In the genomic region with DNA sequence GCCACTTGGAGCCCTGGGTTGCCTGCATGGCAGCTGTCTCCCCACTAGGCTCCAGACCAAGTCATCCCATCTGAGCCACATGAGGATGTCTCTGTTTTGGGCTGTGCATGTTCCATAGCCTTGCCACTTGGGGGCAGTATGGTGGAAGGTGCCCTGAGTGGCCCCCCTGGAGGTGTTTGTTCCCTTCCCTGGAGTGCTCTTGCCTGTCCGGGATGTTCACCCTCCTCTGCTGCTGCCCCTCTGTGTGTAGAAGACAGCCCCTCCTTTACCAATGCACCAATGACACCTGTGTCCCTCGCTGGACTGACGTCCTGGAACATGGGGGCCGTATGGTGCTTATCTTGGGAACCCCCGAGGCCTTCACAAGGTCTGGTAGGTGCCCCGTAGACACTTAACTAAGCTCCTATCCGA, we compare ENCODE assay signal across 10 cellular contexts.
DNase-seq lines count a peak whose midpoint lies in the region; ATAC-seq, FAIRE-seq and TF ChIP-seq lines count a peak whose summit lies in the region.
"Had no signal": no experiment of that assay in that cellular context is flagged by ENCODE, and none has a peak within 500 bp of the region (broad histone marks: within the 10 kb centered on the region; RNA-seq: fewer than 3 reads in every experiment).

No MANE protein-coding gene starts in this region.

- no peaks in the 10 kb centered on the region for H3K23me2 ChIP-seq in H1 (ENCODE audit: low read depth, low read length)

- TF ChIP-seq CTCF in natural killer cell (IDR thresholded peaks at IDR 0.05) (no peak), IMR-90 (conservative IDR thresholded peaks at IDR 0.05; ENCODE audit: low read depth, low read length) (0 out of 2 replicates have a peak, but pooled peaks have one; percentile 12), H1 (IDR thresholded peaks at IDR 0.05; ENCODE audit: control extremely low read depth in 1 of 3, insufficient read depth in 1 of 3, low read depth in 1 of 3, low read length in 3 of 3) (peak; percentile 86 to 96 (median 87))

- H3K23ac ChIP-seq in IMR-90 (ENCODE audit: low read depth, low read length) (no peak overlapping the region), H1 (ENCODE audit: insufficient read length) (no peak overlapping the region)

- H3K36me3 Mint-ChIP-seq in natural killer cell treated with Interleukin-12 subunit alpha and Interleukin-12 subunit beta and Interleukin-15 and Interleukin-18, amount 100 ng/mL, for 72 hours, result no peaks in the 10 kb centered on the region
- H3K36me3 Mint-ChIP-seq in natural killer cell, result no peaks in the 10 kb centered on the region

- no peaks in the 10 kb centered on the region for H3K9me3 ChIP-seq in IMR-90 (ENCODE audit: control insufficient read depth, insufficient read depth, low read length)
- no peaks in the 10 kb centered on the region for H3K9me3 ChIP-seq in H1 (ENCODE audit: insufficient read depth in 2 of 2, low read depth in 1 of 2, low read length in 1 of 2)
- H3K9me3 ChIP-seq: sigmoid colon had no signal

- POLR2A ChIA-PET in IMR-90 (lab: Charles Lee; ENCODE audit: unreplicated experiment) (no interaction called here), H1 (lab: Charles Lee; ENCODE audit: partially characterized antibody) (interaction anchor here (0.9 to 1.0 kb wide), 2 partner anchors 8 to 13 kb away, joined by 3 to 5 read pairs; no protein-coding TSS in a partner anchor)

- no peaks in the 10 kb centered on the region for H3K9me1 ChIP-seq in IMR-90 (ENCODE audit: insufficient read depth, low read length)

- H2BK20ac ChIP-seq in IMR-90 (ENCODE audit: low read depth, low read length) (no peak overlapping the region), H1 (ENCODE audit: low read length) (no peak overlapping the region)

- H3K9ac ChIP-seq in IMR-90 (ENCODE audit: low read depth, low read length) (no peak overlapping the region), H1 (replicated peaks in 1 of 4; ENCODE audit: extremely low read depth in 1 of 4, low read depth in 3 of 4, low read length in 3 of 4) (no peak overlapping the region)

- H2BK120ac ChIP-seq in IMR-90 (ENCODE audit: low read depth, low read length) (no peak overlapping the region), H1 (replicated peaks; ENCODE audit: low read depth, low read length) (no peak overlapping the region)

- peak; percentile 82 for FAIRE-seq in H1 (lab: Jason Lieb, UNC)

- no peak overlapping the region for H2BK5ac ChIP-seq in IMR-90 (ENCODE audit: low read depth, low read length, poor library complexity, severe bottlenecking)
- H2BK5ac ChIP-seq in H1 (ENCODE audit: low read depth, low read length), result no peak overlapping the region

- no peak overlapping the region for H3K4me2 ChIP-seq in IMR-90 (ENCODE audit: low read depth, low read length)
- H3K4me2 ChIP-seq in H1 (ENCODE audit: insufficient read depth in 1 of 2, low read depth in 2 of 2, low read length in 2 of 2), result no peak overlapping the region

- H3K36me3 ChIP-seq in IMR-90 (ENCODE audit: control insufficient read depth, insufficient read depth, low read length) (peaks cover 5% of the 10 kb centered on the region; the same call in 1 of the 2 replicates), H1 (ENCODE audit: control insufficient read depth in 2 of 4, insufficient read depth in 4 of 4, low read length in 3 of 4) (peaks cover 0 to 8% (median 1%) of the 10 kb centered on the region in 4 experiments; a peak in 4 of 8 replicates)

- no peak overlapping the region for H3K27ac Mint-ChIP-seq in natural killer cell treated with Interleukin-12 subunit alpha and Interleukin-12 subunit beta and Interleukin-15 and Interleukin-18, amount 100 ng/mL, for 72 hours
- H3K27ac Mint-ChIP-seq in natural killer cell, result no peak overlapping the region

- no peak overlapping the region for H3K18ac ChIP-seq in IMR-90 (ENCODE audit: low read depth, low read length)
- no peak overlapping the region for H3K18ac ChIP-seq in H1 (ENCODE audit: extremely low read depth, low read length)

- H3K14ac ChIP-seq in IMR-90 (replicated peaks; ENCODE audit: low read depth, low read length), result no peak overlapping the region
- no peak overlapping the region for H3K14ac ChIP-seq in H1 (ENCODE audit: insufficient read length)

- TF ChIP-seq RAD21 in IMR-90 (IDR thresholded peaks at IDR 0.05; ENCODE audit: low read length) (no peak), H1 (IDR thresholded peaks at IDR 0.05 in 1 of 2, conservative IDR thresholded peaks at IDR 0.05 in 1 of 2; ENCODE audit: low read depth in 2 of 2, low read length in 2 of 2) (peak; percentile 47 to 56; a peak in 2 of 4 replicates)

- H3K79me1 ChIP-seq in IMR-90 (ENCODE audit: low read depth in 1 of 2, low read length in 2 of 2), result no peaks in the 10 kb centered on the region
- H3K79me1 ChIP-seq in H1 (ENCODE audit: low read depth, low read length), result no peaks in the 10 kb centered on the region

- H2AK5ac ChIP-seq in IMR-90 (ENCODE audit: low read depth, low read length), result no peak overlapping the region
- no peak overlapping the region for H2AK5ac ChIP-seq in H1 (ENCODE audit: low read depth, low read length)

- H3K4me1 ChIP-seq in IMR-90 (ENCODE audit: control insufficient read depth, insufficient read depth, low read length) (no peaks in the 10 kb centered on the region), H1 (replicated peaks in 1 of 4; ENCODE audit: control insufficient read depth in 3 of 4, insufficient read depth in 4 of 4, low read length in 3 of 4) (peaks cover 0 to 2% (median 0%) of the 10 kb centered on the region in 4 experiments; a peak in 1 of 7 replicates)
- H3K4me1 ChIP-seq: sigmoid colon had no signal

- no peak overlapping the region for H2AFZ ChIP-seq in IMR-90 (replicated peaks; ENCODE audit: low read length, poor library complexity)
- no peak overlapping the region for H2AFZ ChIP-seq in H1 (ENCODE audit: low read length)

- in situ Hi-C loops in IMR-90 (cut with MboI; ENCODE audit: low sequenced_read_pairs), result no loop called here

- peaks cover 0 to 9% of the 10 kb centered on the region in 2 donors for H3K4me1 Mint-ChIP-seq in natural killer cell treated with Interleukin-12 subunit alpha and Interleukin-12 subunit beta and Interleukin-15 and Interleukin-18, amount 100 ng/mL, for 72 hours (ENCODE audit: low read depth in 2 of 2)
- peaks cover 10 to 11% of the 10 kb centered on the region in 2 donors for H3K4me1 Mint-ChIP-seq in natural killer cell

- TF ChIP-seq POLR2A in IMR-90 (IDR thresholded peaks at IDR 0.05; ENCODE audit: low read depth, low read length) (no peak), H1 (IDR thresholded peaks at IDR 0.05; ENCODE audit: control extremely low read depth in 1 of 2, low read depth in 2 of 2, low read length in 2 of 2) (no peak)

- no peak for TF ChIP-seq EP300 in H1 (IDR thresholded peaks at IDR 0.05; ENCODE audit: borderline replicate concordance in 1 of 2, low read depth in 2 of 2, low read length in 2 of 2)

- BruUV-seq in IMR-90 (replicated peaks; lab: Mats Ljungman, UMichigan), result no TSS peak

- intact Hi-C loops in natural killer cell (cut with micrococcal nuclease), result no loop called here
- intact Hi-C loops in IMR-90 (cut with micrococcal nuclease), result no loop called here

- dilution Hi-C loops in IMR-90 (cut with HindIII; ENCODE audit: low sequenced_read_pairs, unreplicated experiment), result no loop called here

- H3K27me3 ChIP-seq in IMR-90 (ENCODE audit: control insufficient read depth, insufficient read depth, low read length) (no peaks in the 10 kb centered on the region), H1 (replicated peaks in 1 of 4; ENCODE audit: control insufficient read depth in 3 of 4, extremely low read depth in 1 of 4, insufficient read depth in 3 of 4, low read length in 3 of 4) (no peaks in the 10 kb centered on the region)
- H3K27me3 ChIP-seq: sigmoid colon had no signal

- peak; percentile 43 to 45 for ATAC-seq in natural killer cell treated with Interleukin-12 subunit alpha and Interleukin-12 subunit beta and Interleukin-15 and Interleukin-18, amount 100 ng/mL, for 72 hours
- ATAC-seq in natural killer cell, result no peak
- peak; percentile 56; the same call in 1 of the 2 replicates for ATAC-seq in IMR-90 (ENCODE audit: low read depth)
- no peak for ATAC-seq in GM21447 (IDR thresholded peaks at IDR 0.05; ENCODE audit: unreplicated experiment)

- no peaks in the 10 kb centered on the region for H3K79me2 ChIP-seq in H1 (ENCODE audit: control insufficient read depth in 1 of 2, insufficient read depth in 2 of 2, low read length in 2 of 2)

- no peak overlapping the region for H3K4ac ChIP-seq in IMR-90 (ENCODE audit: low read depth, low read length)
- H3K4ac ChIP-seq in H1 (replicated peaks; ENCODE audit: insufficient read length, low read depth, low read length), result no peak overlapping the region

- H2BK15ac ChIP-seq in IMR-90 (ENCODE audit: low read depth, low read length) (no peak overlapping the region), H1 (ENCODE audit: low read length) (no peak overlapping the region)

- no peaks in the 10 kb centered on the region for H4K20me1 ChIP-seq in IMR-90 (ENCODE audit: insufficient read depth, low read length)
- no peaks in the 10 kb centered on the region for H4K20me1 ChIP-seq in H1 (replicated peaks in 1 of 2; ENCODE audit: control insufficient read depth in 1 of 2, insufficient read depth in 2 of 2, low read length in 2 of 2)

- CTCF ChIA-PET in IMR-90 (lab: Yijun Ruan, JAX), result no interaction called here
- CTCF ChIA-PET in H1 (lab: Charles Lee; ENCODE audit: partially characterized antibody), result interaction anchor here (0.8 to 2.9 kb wide), 15 partner anchors 9 to 320 kb away, joined by 3 to 22 read pairs (median 5); no protein-coding TSS in a partner anchor

- H4K5ac ChIP-seq in IMR-90 (ENCODE audit: low read depth, low read length), result no peak overlapping the region
- no peak overlapping the region for H4K5ac ChIP-seq in H1 (ENCODE audit: insufficient read length, low read depth, low read length)

- H2AK9ac ChIP-seq in IMR-90 (replicated peaks; ENCODE audit: low read depth, low read length, poor library complexity), result no peak overlapping the region

- no peak overlapping the region for H2BK12ac ChIP-seq in H1 (ENCODE audit: low read depth, low read length)

- H3K56ac ChIP-seq in IMR-90 (ENCODE audit: extremely low read depth, insufficient read depth, low read length) (no peak overlapping the region), H1 (replicated peaks; ENCODE audit: insufficient read length, low read depth, low read length) (no peak overlapping the region)

- no peaks in the 10 kb centered on the region for H3K27me3 Mint-ChIP-seq in natural killer cell treated with Interleukin-12 subunit alpha and Interleukin-12 subunit beta and Interleukin-15 and Interleukin-18, amount 100 ng/mL, for 72 hours
- H3K27me3 Mint-ChIP-seq in natural killer cell (ENCODE audit: low read depth in 2 of 2), result no peaks in the 10 kb centered on the region

- whole genome bisulfite sequencing in IMR-90 (ENCODE audit: extremely low coverage in 2 of 2, insufficient read length in 1 of 2), 2 experiments, result no CpG with 5 or more reads among the region's 7 CpGs
- 84% methylated on average over 7 of the region's 7 CpGs; no CpG with 5 or more reads in 1 of the 2 experiments for WGBS in H1 (ENCODE audit: extremely low coverage in 1 of 2, insufficient coverage in 1 of 2, insufficient read length in 1 of 2, insufficient replicate concordance in 2 of 2, low coverage in 1 of 2, low lambda C conversion rate in 2 of 2, missing lambda C conversion rate in 1 of 2), 2 experiments

- H4K8ac ChIP-seq in IMR-90 (ENCODE audit: low read depth in 2 of 2, low read length in 2 of 2), result no peak overlapping the region
- no peak overlapping the region; the same call in 1 of the 2 replicates for H4K8ac ChIP-seq in H1 (ENCODE audit: extremely low read depth, insufficient read depth, low read length)

- H4K91ac ChIP-seq in IMR-90 (ENCODE audit: insufficient read depth, low read depth, low read length) (no peak overlapping the region), H1 (replicated peaks; ENCODE audit: insufficient read length, low read length) (no peak overlapping the region)

- H3K4me3 ChIP-seq in IMR-90 (ENCODE audit: insufficient read depth, low read depth, low read length) (no peak overlapping the region), H1 (ENCODE audit: extremely low read depth in 1 of 4, insufficient read depth in 2 of 4, low read depth in 3 of 4, low read length in 4 of 4) (no peak overlapping the region)
- H3K4me3 ChIP-seq: sigmoid colon had no signal

- no peaks in the 10 kb centered on the region for H3K9me3 Mint-ChIP-seq in natural killer cell treated with Interleukin-12 subunit alpha and Interleukin-12 subunit beta and Interleukin-15 and Interleukin-18, amount 100 ng/mL, for 72 hours
- H3K9me3 Mint-ChIP-seq in natural killer cell, result no peaks in the 10 kb centered on the region

- H3K4me3 Mint-ChIP-seq in natural killer cell treated with Interleukin-12 subunit alpha and Interleukin-12 subunit beta and Interleukin-15 and Interleukin-18, amount 100 ng/mL, for 72 hours, result no peak overlapping the region
- H3K4me3 Mint-ChIP-seq in natural killer cell, result no peak overlapping the region

- H3K27ac ChIP-seq in IMR-90 (ENCODE audit: insufficient read depth, low read length) (no peak overlapping the region), H1 (ENCODE audit: low read depth, low read length) (no peak overlapping the region)
- H3K27ac ChIP-seq: sigmoid colon had no signal

- DNase-seq in natural killer cell treated with Interleukin-12 subunit alpha and Interleukin-12 subunit beta and Interleukin-15 and Interleukin-18, amount 100 ng/mL, for 72 hours (ENCODE audit: low spot score), result no peak
- DNase-seq in natural killer cell (no peak), IMR-90 (no peak), H1 (ENCODE audit: low read depth in 1 of 2, low spot score in 2 of 2) (peak; percentile 25 to 63), midbrain (lab: John Stamatoyannopoulos, UW) (no peak), NCI-H524 treated with DMSO at 0.1 percent for 48 hours (lab: John Stamatoyannopoulos, UW) (no peak), GF-D8 (lab: John Stamatoyannopoulos, UW) (no peak)
- DNase-seq: sigmoid colon, SW 1271 had no signal

Comparison
In these comparisons a context has a peak if more than half of its experiments do, and no peak if none do; other contexts are left out.
1. ATAC-seq: peak in natural killer cell treated with Interleukin-12 subunit alpha and Interleukin-12 subunit beta and Interleukin-15 and Interleukin-18, amount 100 ng/mL, for 72 hours (2 of 2) and IMR-90 (single experiment); none in natural killer cell (0 of 3) and GM21447 (single experiment).
2. DNase-seq: peak in H1 (2 of 2); none in natural killer cell treated with Interleukin-12 subunit alpha and Interleukin-12 subunit beta and Interleukin-15 and Interleukin-18, amount 100 ng/mL, for 72 hours (single experiment), natural killer cell (single experiment), IMR-90 (single experiment), midbrain (single experiment), NCI-H524 treated with DMSO at 0.1 percent for 48 hours (single experiment) and GF-D8 (single experiment).